Comparison of ENCODE assay signal across 10 cellular contexts in genomic region chr11:2777396-2777795, GRCh38.
DNase-seq lines count a peak whose midpoint lies in the region; ATAC-seq and TF ChIP-seq lines count a peak whose summit lies in the region.
"Had no signal": no experiment of that assay in that cellular context is flagged by ENCODE, and none has a peak within 500 bp of the region (broad histone marks: within the 10 kb centered on the region; RNA-seq: fewer than 3 reads in every experiment).

No MANE protein-coding gene starts in this region.

- TF ChIP-seq CTCF in IMR-90 (conservative IDR thresholded peaks at IDR 0.05; ENCODE audit: low read depth, low read length) (no peak), coronary artery (IDR thresholded peaks at IDR 0.05) (no peak), lung (IDR thresholded peaks at IDR 0.05; ENCODE audit: control extremely low read depth, extremely low read depth) (no peak)

- H3K4me1 ChIP-seq in IMR-90 (ENCODE audit: control insufficient read depth, insufficient read depth, low read length) (peaks cover 25% of the 10 kb centered on the region), lung (ENCODE audit: control insufficient read depth in 2 of 2, insufficient read depth in 2 of 2, low read length in 2 of 2) (peaks cover 11 to 31% of the 10 kb centered on the region in 2 donors)

- no peak overlapping the region for H3K4me3 Mint-ChIP-seq in stimulated activated memory B cell treated with anti-CD40 and anti-IgM and Interleukin-4, amounts not matched to agents 10 μg/mL and 1 μg/mL and 100 μg/mL, for 72 hours
- H3K4me3 Mint-ChIP-seq: CD4-positive, alpha-beta T cell had no signal

- H3K4me2 ChIP-seq in IMR-90 (ENCODE audit: low read depth, low read length): no peak overlapping the region

- peaks cover 6% of the 10 kb centered on the region for H3K27me3 ChIP-seq in IMR-90 (ENCODE audit: control insufficient read depth, insufficient read depth, low read length)
- H3K27me3 ChIP-seq in lung (ENCODE audit: control insufficient read depth, insufficient read depth): no peaks in the 10 kb centered on the region

- 0 out of 2 replicates have a peak, but pooled peaks have one; percentile 16 for ATAC-seq in IMR-90 (ENCODE audit: low read depth)
- no peak for ATAC-seq in lung (ENCODE audit: insufficient read depth, low FRiP score)
- no peak for ATAC-seq in HG03442 (IDR thresholded peaks at IDR 0.05; ENCODE audit: unreplicated experiment)
- no peak for ATAC-seq in stimulated activated memory B cell treated with anti-CD40 and anti-IgM and Interleukin-4, amounts not matched to agents 10 μg/mL and 1 μg/mL and 100 μg/mL, for 72 hours

- no peak overlapping the region for H3K14ac ChIP-seq in IMR-90 (replicated peaks; ENCODE audit: low read depth, low read length)

- no peak overlapping the region for H2AK9ac ChIP-seq in IMR-90 (replicated peaks; ENCODE audit: low read depth, low read length, poor library complexity)

- H3K9ac ChIP-seq in IMR-90 (ENCODE audit: low read depth, low read length): no peak overlapping the region

- H3K36me3 Mint-ChIP-seq in stimulated activated memory B cell treated with anti-CD40 and anti-IgM and Interleukin-4, amounts not matched to agents 10 μg/mL and 1 μg/mL and 100 μg/mL, for 72 hours: peaks cover 36% of the 10 kb centered on the region

- no peak overlapping the region for H2BK15ac ChIP-seq in IMR-90 (ENCODE audit: low read depth, low read length)

- H3K4me1 Mint-ChIP-seq in stimulated activated memory B cell treated with anti-CD40 and anti-IgM and Interleukin-4, amounts not matched to agents 10 μg/mL and 1 μg/mL and 100 μg/mL, for 72 hours: peaks cover 6% of the 10 kb centered on the region

- intact Hi-C loops in IMR-90 (cut with micrococcal nuclease): no loop called here

- no peaks in the 10 kb centered on the region for H3K27me3 Mint-ChIP-seq in stimulated activated memory B cell treated with anti-CD40 and anti-IgM and Interleukin-4, amounts not matched to agents 10 μg/mL and 1 μg/mL and 100 μg/mL, for 72 hours
- H3K27me3 Mint-ChIP-seq: CD4-positive, alpha-beta T cell had no signal

- H3K56ac ChIP-seq in IMR-90 (ENCODE audit: extremely low read depth, insufficient read depth, low read length): no peak overlapping the region

- dilution Hi-C loops in IMR-90 (cut with HindIII; ENCODE audit: low sequenced_read_pairs, unreplicated experiment): no loop called here

- CTCF ChIA-PET in IMR-90 (lab: Yijun Ruan, JAX): no interaction called here

- POLR2A ChIA-PET in IMR-90 (lab: Charles Lee; ENCODE audit: unreplicated experiment): no interaction called here

- H3K4me3 ChIP-seq in IMR-90 (ENCODE audit: insufficient read depth, low read depth, low read length) (no peak overlapping the region), coronary artery (no peak overlapping the region), lung (no peak overlapping the region)

- H3K27ac Mint-ChIP-seq in stimulated activated memory B cell treated with anti-CD40 and anti-IgM and Interleukin-4, amounts not matched to agents 10 μg/mL and 1 μg/mL and 100 μg/mL, for 72 hours: no peak overlapping the region
- H3K27ac Mint-ChIP-seq: CD4-positive, alpha-beta T cell had no signal

- no TSS peak for BruUV-seq in IMR-90 (replicated peaks; lab: Mats Ljungman, UMichigan)

- TF ChIP-seq POLR2A in IMR-90 (IDR thresholded peaks at IDR 0.05; ENCODE audit: low read depth, low read length): no peak

- no peaks in the 10 kb centered on the region for H3K79me1 ChIP-seq in IMR-90 (ENCODE audit: low read depth in 1 of 2, low read length in 2 of 2)

- in situ Hi-C loops in IMR-90 (cut with MboI; ENCODE audit: low sequenced_read_pairs): no loop called here

- H4K8ac ChIP-seq in IMR-90 (ENCODE audit: low read depth in 2 of 2, low read length in 2 of 2): no peak overlapping the region

- H4K20me1 ChIP-seq in IMR-90 (ENCODE audit: insufficient read depth, low read length): no peaks in the 10 kb centered on the region; the same call in 1 of the 2 replicates

- H3K4ac ChIP-seq in IMR-90 (ENCODE audit: low read depth, low read length): no peak overlapping the region

- no peak overlapping the region for H4K91ac ChIP-seq in IMR-90 (ENCODE audit: insufficient read depth, low read depth, low read length)

- no peak overlapping the region for H2BK5ac ChIP-seq in IMR-90 (ENCODE audit: low read depth, low read length, poor library complexity, severe bottlenecking)

- WGBS in IMR-90 (ENCODE audit: extremely low coverage in 2 of 2, insufficient read length in 1 of 2), 2 experiments: 39% methylated on average over 3 of the region's 8 CpGs; no CpG with 5 or more reads in 1 of the 2 experiments
- WGBS in lung, 2 donors: 81 to 84% methylated on average over 8 of the region's 8 CpGs

- no peak overlapping the region for H2BK120ac ChIP-seq in IMR-90 (ENCODE audit: low read depth, low read length)

- H3K18ac ChIP-seq in IMR-90 (ENCODE audit: low read depth, low read length): no peak overlapping the region

- H3K27ac ChIP-seq in IMR-90 (ENCODE audit: insufficient read depth, low read length) (no peak overlapping the region), coronary artery (peak overlapping the region in 1 of 2 donors; percentile 94), lung (ENCODE audit: low read depth in 1 of 2, low read length in 1 of 2) (no peak overlapping the region)

- no peaks in the 10 kb centered on the region for H3K9me1 ChIP-seq in IMR-90 (ENCODE audit: insufficient read depth, low read length)

- H3K36me3 ChIP-seq in IMR-90 (ENCODE audit: control insufficient read depth, insufficient read depth, low read length): no peaks in the 10 kb centered on the region
- H3K36me3 ChIP-seq in lung (ENCODE audit: control insufficient read depth in 2 of 2, insufficient read depth in 2 of 2, low read length in 2 of 2): no peaks in the 10 kb centered on the region

- no peak overlapping the region for H2BK20ac ChIP-seq in IMR-90 (ENCODE audit: low read depth, low read length)

- peak; percentile 77 for DNase-seq in A172 (ENCODE audit: low spot score)
- peak; percentile 34 for DNase-seq in IMR-90
- DNase-seq in coronary artery (ENCODE audit: low spot score): peak; percentile 72
- peak; percentile 26 for DNase-seq in lung (ENCODE audit: low spot score)
- no peak for DNase-seq in AML-193 (lab: John Stamatoyannopoulos, UW)
- no peak for DNase-seq in H4 (ENCODE audit: low spot score)
- DNase-seq: NCI-H1930 had no signal

- H3K23ac ChIP-seq in IMR-90 (ENCODE audit: low read depth, low read length): no peak overlapping the region

- no peak overlapping the region for H2AK5ac ChIP-seq in IMR-90 (ENCODE audit: low read depth, low read length)

- H4K5ac ChIP-seq in IMR-90 (ENCODE audit: low read depth, low read length): no peak overlapping the region

- TF ChIP-seq RAD21 in IMR-90 (IDR thresholded peaks at IDR 0.05; ENCODE audit: low read length): no peak

- H3K9me3 ChIP-seq in IMR-90 (ENCODE audit: control insufficient read depth, insufficient read depth, low read length) (no peaks in the 10 kb centered on the region), lung (ENCODE audit: control insufficient read depth in 2 of 2, insufficient read depth in 1 of 2, low read length in 1 of 2) (no peaks in the 10 kb centered on the region)

- H2AFZ ChIP-seq in IMR-90 (replicated peaks; ENCODE audit: low read length, poor library complexity): no peak overlapping the region

- H3K9me3 Mint-ChIP-seq in stimulated activated memory B cell treated with anti-CD40 and anti-IgM and Interleukin-4, amounts not matched to agents 10 μg/mL and 1 μg/mL and 100 μg/mL, for 72 hours: no peaks in the 10 kb centered on the region
- H3K9me3 Mint-ChIP-seq: CD4-positive, alpha-beta T cell had no signal

TF ChIP-seq in IMR-90, 13 proteins besides CTCF, POLR2A, EP300 and RAD21:
- TF ChIP-seq SMC3 (IDR thresholded peaks at IDR 0.05; ENCODE audit: low read depth, low read length) (no peak), CEBPB (IDR thresholded peaks at IDR 0.05; ENCODE audit: low read depth, low read length) (no peak), MAFK (IDR thresholded peaks at IDR 0.05; ENCODE audit: low read depth, low read length) (no peak), MXI1 (IDR thresholded peaks at IDR 0.05; ENCODE audit: borderline replicate concordance, low read depth, low read length) (no peak), RCOR1 (IDR thresholded peaks at IDR 0.05; ENCODE audit: insufficient replicate concordance, low read length) (no peak), CHD1 (IDR thresholded peaks at IDR 0.05; ENCODE audit: low read depth, low read length) (no peak), RFX5 (IDR thresholded peaks at IDR 0.05; ENCODE audit: low read depth, low read length) (no peak), MAZ (IDR thresholded peaks at IDR 0.05; ENCODE audit: borderline replicate concordance, low read depth, low read length) (no peak), USF2 (IDR thresholded peaks at IDR 0.05; ENCODE audit: low read depth, low read length) (no peak), NFE2L2 (IDR thresholded peaks at IDR 0.05; ENCODE audit: low read depth, low read length) (no peak), FOS (IDR thresholded peaks at IDR 0.05; ENCODE audit: low read depth, low read length) (no peak), BHLHE40 (IDR thresholded peaks at IDR 0.05; ENCODE audit: low read depth, low read length) (no peak)
- TF ChIP-seq, protein P1, sequence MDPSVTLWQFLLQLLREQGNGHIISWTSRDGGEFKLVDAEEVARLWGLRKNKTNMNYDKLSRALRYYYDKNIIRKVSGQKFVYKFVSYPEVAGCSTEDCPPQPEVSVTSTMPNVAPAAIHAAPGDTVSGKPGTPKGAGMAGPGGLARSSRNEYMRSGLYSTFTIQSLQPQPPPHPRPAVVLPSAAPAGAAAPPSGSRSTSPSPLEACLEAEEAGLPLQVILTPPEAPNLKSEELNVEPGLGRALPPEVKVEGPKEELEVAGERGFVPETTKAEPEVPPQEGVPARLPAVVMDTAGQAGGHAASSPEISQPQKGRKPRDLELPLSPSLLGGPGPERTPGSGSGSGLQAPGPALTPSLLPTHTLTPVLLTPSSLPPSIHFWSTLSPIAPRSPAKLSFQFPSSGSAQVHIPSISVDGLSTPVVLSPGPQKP (IDR thresholded peaks at IDR 0.05; ENCODE audit: borderline replicate concordance, low read depth, low read length): no peak
TF ChIP-seq in IMR-90: peak in this region for 0.

Comparison
In these comparisons a context has a peak if more than half of its experiments do, and no peak if none do; other contexts are left out.
1. DNase-seq: peak in A172 (single experiment), IMR-90 (single experiment), coronary artery (single experiment) and lung (single experiment); none in AML-193 (0 of 2) and H4 (single experiment).